9 cellular contexts compared by ENCODE assay signal in genomic region chr17:2059125-2059836, GRCh38. TPM values are rescaled to one million over a fixed set of nuclear protein-coding genes. Genes with fewer than 3 reads are reported as not detected.
DNase-seq lines count a peak whose midpoint lies in the region; ATAC-seq and TF ChIP-seq lines count a peak whose summit lies in the region.
"Had no signal": no experiment of that assay in that cellular context is flagged by ENCODE, and none has a peak within 500 bp of the region (broad histone marks: within the 10 kb centered on the region; RNA-seq: fewer than 3 reads in every experiment).

No MANE protein-coding gene starts in this region.

- peaks cover 36 to 40% of the 10 kb centered on the region in 2 donors for H3K36me3 Mint-ChIP-seq in CD14-positive monocyte
- H3K36me3 Mint-ChIP-seq in natural killer cell treated with Interleukin-12 subunit alpha and Interleukin-12 subunit beta and Interleukin-15 and Interleukin-18, amount 100 ng/mL, for 72 hours, result peaks cover 4% of the 10 kb centered on the region
- peaks cover 41% of the 10 kb centered on the region for H3K36me3 Mint-ChIP-seq in endodermal cell (ENCODE audit: low read depth)

- peaks cover 31% of the 10 kb centered on the region; the same call in 1 of the 2 replicates for H4K20me1 ChIP-seq in Karpas-422 (ENCODE audit: insufficient read depth, low read depth, low read length)

- H3K9me3 ChIP-seq in Karpas-422 (ENCODE audit: low read length) (no peaks in the 10 kb centered on the region), colonic mucosa (no peaks in the 10 kb centered on the region), endodermal cell (ENCODE audit: control insufficient read depth, low read length) (no peaks in the 10 kb centered on the region)

- H3K4me1 ChIP-seq in Karpas-422 (ENCODE audit: low read length) (peaks cover 50% of the 10 kb centered on the region), colonic mucosa (peaks cover 13% of the 10 kb centered on the region), endodermal cell (ENCODE audit: control insufficient read depth, insufficient read depth, low read length) (peaks cover 10% of the 10 kb centered on the region)

- H3K36me3 ChIP-seq in Karpas-422 (ENCODE audit: insufficient read depth, low read length) (no peaks in the 10 kb centered on the region; the same call in 1 of the 2 replicates), colonic mucosa (no peaks in the 10 kb centered on the region), endodermal cell (ENCODE audit: control insufficient read depth, insufficient read depth, low read length) (peaks cover 40% of the 10 kb centered on the region)

- H3K27ac ChIP-seq in Karpas-422 (ENCODE audit: low read length) (no peak overlapping the region), colonic mucosa (peak overlapping the region; percentile 67), endodermal cell (ENCODE audit: low read depth, low read length) (no peak overlapping the region)

- H3K4me2 ChIP-seq in Karpas-422 (ENCODE audit: low read depth, low read length, poor library complexity, severe bottlenecking), result peak overlapping the region; percentile 75

- no peak for ATAC-seq in natural killer cell treated with Interleukin-12 subunit alpha and Interleukin-12 subunit beta and Interleukin-15 and Interleukin-18, amount 100 ng/mL, for 72 hours

- H3K9ac ChIP-seq in Karpas-422 (ENCODE audit: low read length) (peak overlapping the region; percentile 47; the same call in 1 of the 2 replicates), colonic mucosa (ENCODE audit: low read depth in 2 of 2, low read length in 2 of 2) (peak overlapping the region in 1 of 2 donors; percentile 38), endodermal cell (ENCODE audit: extremely low read depth, low read length, poor library complexity, severe bottlenecking) (no peak overlapping the region)

- H3K27me3 ChIP-seq in Karpas-422 (ENCODE audit: low read length), result no peaks in the 10 kb centered on the region
- H3K27me3 ChIP-seq in colonic mucosa, result peaks cover 28% of the 10 kb centered on the region
- H3K27me3 ChIP-seq in endodermal cell (ENCODE audit: control insufficient read depth, insufficient read depth, low read length, poor library complexity, severe bottlenecking), result peaks cover 70% of the 10 kb centered on the region

- TF ChIP-seq CTCF in CD14-positive monocyte (IDR thresholded peaks at IDR 0.05) (no peak), colonic mucosa (IDR thresholded peaks at IDR 0.05) (no peak), endodermal cell (conservative IDR thresholded peaks at IDR 0.05) (no peak)

- DNase-seq in CD14-positive monocyte (ENCODE audit: low spot score), result peak; percentile 83
- DNase-seq in Karpas-422, result no peak
- DNase-seq in colonic mucosa, result no peak
- no peak for DNase-seq in natural killer cell treated with Interleukin-12 subunit alpha and Interleukin-12 subunit beta and Interleukin-15 and Interleukin-18, amount 100 ng/mL, for 72 hours (ENCODE audit: low spot score)
- no peak for DNase-seq in DMS 273 (lab: John Stamatoyannopoulos, UW; ENCODE audit: unreplicated experiment)
- DNase-seq in HT-29 (ENCODE audit: low spot score), result no peak
- DNase-seq in endodermal cell, result no peak
- DNase-seq in D341Med (ENCODE audit: low spot score), result no peak
- DNase-seq: NCI-H446 had no signal

- H3K79me2 ChIP-seq in Karpas-422 (ENCODE audit: low read length), result no peaks in the 10 kb centered on the region

- H3K27ac Mint-ChIP-seq in CD14-positive monocyte (peak overlapping the region in 6 of 7 donors; percentile 40 to 78 (median 70)), endodermal cell (no peak overlapping the region)
- peak overlapping the region; percentile 37 to 62 for H3K27ac Mint-ChIP-seq in natural killer cell treated with Interleukin-12 subunit alpha and Interleukin-12 subunit beta and Interleukin-15 and Interleukin-18, amount 100 ng/mL, for 72 hours

- H3K9me3 Mint-ChIP-seq in CD14-positive monocyte, result peaks cover 0 to 5% (median 0%) of the 10 kb centered on the region in 7 donors
- H3K9me3 Mint-ChIP-seq in natural killer cell treated with Interleukin-12 subunit alpha and Interleukin-12 subunit beta and Interleukin-15 and Interleukin-18, amount 100 ng/mL, for 72 hours, result no peaks in the 10 kb centered on the region
- peaks cover 4% of the 10 kb centered on the region for H3K9me3 Mint-ChIP-seq in endodermal cell

- intact Hi-C loops in CD14-positive monocyte (cut with micrococcal nuclease) (loop anchor here (2.0 to 10.0 kb wide), 4 partner anchors 28 to 98 kb away; no protein-coding TSS in a partner anchor), colonic mucosa (cut with DNase I) (loop anchor here (5.0 to 10.0 kb wide), 2 partner anchors 113 to 216 kb away; no protein-coding TSS in a partner anchor)

- H3K4me3 Mint-ChIP-seq in CD14-positive monocyte (peak overlapping the region; percentile 80 to 90), endodermal cell (no peak overlapping the region)
- peak overlapping the region; percentile 63 for H3K4me3 Mint-ChIP-seq in natural killer cell treated with Interleukin-12 subunit alpha and Interleukin-12 subunit beta and Interleukin-15 and Interleukin-18, amount 100 ng/mL, for 72 hours

- H3K27me3 Mint-ChIP-seq in CD14-positive monocyte (ENCODE audit: low read depth in 3 of 3), result peaks cover 20 to 61% (median 28%) of the 10 kb centered on the region in 3 donors
- no peaks in the 10 kb centered on the region for H3K27me3 Mint-ChIP-seq in natural killer cell treated with Interleukin-12 subunit alpha and Interleukin-12 subunit beta and Interleukin-15 and Interleukin-18, amount 100 ng/mL, for 72 hours
- peaks cover 60% of the 10 kb centered on the region for H3K27me3 Mint-ChIP-seq in endodermal cell (ENCODE audit: insufficient read depth)

- no peaks in the 10 kb centered on the region for H3K9me2 ChIP-seq in Karpas-422 (replicated peaks; ENCODE audit: insufficient read depth, low read length)

- H3K4me1 Mint-ChIP-seq in CD14-positive monocyte (peaks cover 27% of the 10 kb centered on the region), endodermal cell (peaks cover 24% of the 10 kb centered on the region)
- peaks cover 30 to 38% of the 10 kb centered on the region in 2 donors for H3K4me1 Mint-ChIP-seq in natural killer cell treated with Interleukin-12 subunit alpha and Interleukin-12 subunit beta and Interleukin-15 and Interleukin-18, amount 100 ng/mL, for 72 hours (ENCODE audit: low read depth in 2 of 2)

- no peak overlapping the region for H2AFZ ChIP-seq in Karpas-422 (ENCODE audit: low read length)

- 69 to 88% methylated on average over 7 to 36 of the region's 36 CpGs for WGBS in endodermal cell (ENCODE audit: insufficient coverage in 1 of 2, insufficient read length in 1 of 2), 2 experiments

- H3K4me3 ChIP-seq in Karpas-422 (ENCODE audit: low read length) (peak overlapping the region; percentile 56; the same call in 1 of the 2 replicates), colonic mucosa (peak overlapping the region; percentile 59), endodermal cell (ENCODE audit: low read length) (no peak overlapping the region)

RNA-seq across cellular contexts. Expression of gene HIC1, which starts 4.4 kb away (rescaled TPM):
- under 1 TPM; 0.13 to 0.30 TPM for polyA plus RNA-seq in CD14-positive monocyte
- total RNA-seq in Karpas-422 (2014; rRNA removed; shearing (Covaris generic); ENCODE audit: low replicate concordance), result 3.2 and 13.9 TPM in 2 replicates
- total RNA-seq in colonic mucosa, result 10 to 100 TPM in 1 of 2 donors, 1 to 10 TPM in 1; 7.0 to 11.2 TPM
- 10 to 100 TPM; 24.8 to 56.7 TPM for total RNA-seq in natural killer cell treated with Interleukin-12 subunit alpha and Interleukin-12 subunit beta and Interleukin-15 and Interleukin-18, amount 100 ng/mL, for 72 hours
- 0.31 and 0.55 TPM in 2 replicates for total RNA-seq in HT-29 (2014; rRNA removed; shearing (Covaris generic))
- total RNA-seq in endodermal cell, result under 1 TPM; 0.13 to 0.57 TPM
- polyA plus RNA-seq in endodermal cell (2013, experiment 1 of 2), result 0.64 TPM
- 0.21 TPM for polyA plus RNA-seq in endodermal cell (2013, experiment 2 of 2)

RNA-seq across cellular contexts. Expression of gene OVCA2, which starts 17.5 kb away (rescaled TPM):
- polyA plus RNA-seq in CD14-positive monocyte, result 10 to 100 TPM; 69.1 to 94.9 TPM
- total RNA-seq in Karpas-422 (2014; rRNA removed; shearing (Covaris generic); ENCODE audit: low replicate concordance), result 49.1 and 50.2 TPM in 2 replicates
- 10 to 100 TPM; 41.0 to 49.8 TPM for total RNA-seq in colonic mucosa
- 10 to 100 TPM; 35.5 to 49.8 TPM for total RNA-seq in natural killer cell treated with Interleukin-12 subunit alpha and Interleukin-12 subunit beta and Interleukin-15 and Interleukin-18, amount 100 ng/mL, for 72 hours
- 54.1 and 56.8 TPM in 2 replicates for total RNA-seq in HT-29 (2014; rRNA removed; shearing (Covaris generic))
- 10 to 100 TPM; 19.8 to 27.5 TPM for total RNA-seq in endodermal cell
- 24.3 TPM for polyA plus RNA-seq in endodermal cell (2013, experiment 1 of 2)
- 24.8 TPM for polyA plus RNA-seq in endodermal cell (2013, experiment 2 of 2)

RNA-seq across cellular contexts. Expression of gene DPH1, which starts 29.3 kb away (rescaled TPM):
- polyA plus RNA-seq in CD14-positive monocyte, result 1 to 10 TPM; 7.5 to 9.3 TPM
- 37.5 and 41.9 TPM in 2 replicates for total RNA-seq in Karpas-422 (2014; rRNA removed; shearing (Covaris generic); ENCODE audit: low replicate concordance)
- total RNA-seq in colonic mucosa (10 to 100 TPM; 22.7 to 34.4 TPM), endodermal cell (10 to 100 TPM; 31.1 to 48.3 TPM)
- total RNA-seq in natural killer cell treated with Interleukin-12 subunit alpha and Interleukin-12 subunit beta and Interleukin-15 and Interleukin-18, amount 100 ng/mL, for 72 hours, result 10 to 100 TPM; 32.5 to 34.7 TPM
- 31.6 and 38.5 TPM in 2 replicates for total RNA-seq in HT-29 (2014; rRNA removed; shearing (Covaris generic))
- 34.4 TPM for polyA plus RNA-seq in endodermal cell (2013, experiment 1 of 2)
- 26.5 TPM for polyA plus RNA-seq in endodermal cell (2013, experiment 2 of 2)

RNA-seq across cellular contexts. Expression of gene RTN4RL1, which starts 34.1 kb away (rescaled TPM):
- under 1 TPM; 0.11 to 0.29 TPM for polyA plus RNA-seq in CD14-positive monocyte
- 0.11 and 0.30 TPM in 2 replicates for total RNA-seq in Karpas-422 (2014; rRNA removed; shearing (Covaris generic); ENCODE audit: low replicate concordance)
- under 1 TPM; 0.32 to 0.37 TPM for total RNA-seq in colonic mucosa
- not detected for total RNA-seq in natural killer cell treated with Interleukin-12 subunit alpha and Interleukin-12 subunit beta and Interleukin-15 and Interleukin-18, amount 100 ng/mL, for 72 hours
- not detected in 2 replicates for total RNA-seq in HT-29 (2014; rRNA removed; shearing (Covaris generic))
- total RNA-seq in endodermal cell, result 10 to 100 TPM; 18.2 to 19.6 TPM
- polyA plus RNA-seq in endodermal cell (2013, experiment 1 of 2), result 5.4 TPM
- polyA plus RNA-seq in endodermal cell (2013, experiment 2 of 2), result 7.7 TPM
